10 cellular contexts compared by ENCODE assay signal in the genomic region with DNA sequence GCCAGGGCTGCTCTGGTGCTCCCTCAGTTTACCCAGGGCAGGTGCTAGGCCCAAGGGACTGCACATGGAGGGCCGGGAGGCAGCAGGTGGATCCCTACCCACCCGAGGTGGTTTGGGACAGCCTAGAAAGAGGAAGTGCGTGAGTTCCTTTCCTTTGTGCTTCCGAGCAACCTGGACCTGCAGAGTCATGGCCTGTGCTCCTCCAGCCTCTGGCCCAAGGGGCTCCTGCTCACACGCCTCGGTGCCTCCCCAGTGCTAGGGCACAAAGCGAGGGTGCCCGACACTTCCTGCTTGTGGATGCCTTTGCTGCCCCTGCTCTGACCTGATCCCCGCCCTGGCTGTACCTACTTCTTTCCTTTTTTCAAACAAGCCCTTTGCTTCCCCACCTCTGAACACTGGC.
DNase-seq lines count a peak whose midpoint lies in the region; ATAC-seq, FAIRE-seq and TF ChIP-seq lines count a peak whose summit lies in the region.
"Had no signal": no experiment of that assay in that cellular context is flagged by ENCODE, and none has a peak within 500 bp of the region (broad histone marks: within the 10 kb centered on the region; RNA-seq: fewer than 3 reads in every experiment).

No MANE protein-coding gene starts in this region.

- H3K4me3 Mint-ChIP-seq in CD14-positive monocyte (peak overlapping the region; percentile 54 to 71), neural crest cell (no peak overlapping the region)

- peak overlapping the region; percentile 93 to 100 (median 99) for H3K27ac Mint-ChIP-seq in CD14-positive monocyte
- peak overlapping the region; percentile 81 for H3K27ac Mint-ChIP-seq in neural crest cell (ENCODE audit: unreplicated experiment)

- TF ChIP-seq RAD21 in GM12878 (IDR thresholded peaks at IDR 0.05; ENCODE audit: insufficient read depth, low read depth, low read length) = no peak

- SMC1A ChIA-PET in GM12878 (lab: Charles Lee; ENCODE audit: uncharacterized antibody, unreplicated experiment) = interaction anchor here (0.9 to 5.2 kb wide), 3 partner anchors 9 to 241 kb away, joined by 5 to 39 read pairs (median 21); partner anchors contain the start of gene RNU6ATAC

- WGBS in GM12878 (ENCODE audit: insufficient coverage, insufficient replicate concordance, low lambda C conversion rate, missing lambda C conversion rate) = 48% methylated on average over 9 of the region's 9 CpGs

- H4K20me1 ChIP-seq in Karpas-422 (ENCODE audit: insufficient read depth, low read depth, low read length) = no peaks in the 10 kb centered on the region
- no peaks in the 10 kb centered on the region for H4K20me1 ChIP-seq in GM12878 (ENCODE audit: control insufficient read depth, insufficient read depth)

- RAD21 ChIA-PET in GM12878 (lab: Charles Lee; ENCODE audit: unreplicated experiment) = interaction anchor here (0.7 to 2.7 kb wide), 3 partner anchors 9 to 88 kb away, joined by 5 to 23 read pairs (median 7); no protein-coding TSS in a partner anchor

- no peaks in the 10 kb centered on the region for H3K79me2 ChIP-seq in Karpas-422 (ENCODE audit: low read length)
- peaks cover 19% of the 10 kb centered on the region for H3K79me2 ChIP-seq in GM12878 (ENCODE audit: control insufficient read depth, insufficient read depth, low read length)

- TF ChIP-seq POLR2A in GM12878 (IDR thresholded peaks at IDR 0.05; ENCODE audit: low read depth, low read length) = no peak

- peaks cover 21 to 78% of the 10 kb centered on the region in 2 donors for H3K36me3 Mint-ChIP-seq in CD14-positive monocyte
- H3K36me3 Mint-ChIP-seq in neural crest cell (ENCODE audit: low read depth) = no peaks in the 10 kb centered on the region

- H3K9me3 ChIP-seq in Karpas-422 (ENCODE audit: low read length) (no peaks in the 10 kb centered on the region), GM12878 (replicated peaks; ENCODE audit: control insufficient read depth, insufficient read depth, low read length) (no peaks in the 10 kb centered on the region)
- H3K9me3 ChIP-seq: breast epithelium had no signal

- H3K4me1 ChIP-seq in Karpas-422 (ENCODE audit: low read length) (peaks cover 27% of the 10 kb centered on the region), GM12878 (ENCODE audit: control insufficient read depth, insufficient read depth, low read length) (peaks cover 53% of the 10 kb centered on the region)

- TF ChIP-seq CTCF in CD14-positive monocyte (IDR thresholded peaks at IDR 0.05) (no peak), GM12878 (IDR thresholded peaks at IDR 0.05 in 2 of 3, conservative IDR thresholded peaks at IDR 0.05 in 1 of 3; ENCODE audit: control insufficient read depth in 2 of 3, extremely low read depth in 1 of 3, insufficient read depth in 1 of 3, low read depth in 3 of 3, low read length in 3 of 3) (no peak), neural crest cell (conservative IDR thresholded peaks at IDR 0.05) (no peak), GM10248 (IDR thresholded peaks at IDR 0.05; ENCODE audit: control extremely low read depth, extremely low read depth, low read depth, missing control alignments) (no peak)

- H3K9ac ChIP-seq in Karpas-422 (ENCODE audit: low read length) (peak overlapping the region; percentile 29; the same call in 1 of the 2 replicates), GM12878 (ENCODE audit: control insufficient read depth, insufficient read depth, low read length) (peak overlapping the region; percentile 43; the same call in 1 of the 2 replicates)

- H2AFZ ChIP-seq in Karpas-422 (ENCODE audit: low read length) = no peak overlapping the region
- no peak overlapping the region; the same call in 1 of the 2 replicates for H2AFZ ChIP-seq in GM12878 (ENCODE audit: control insufficient read depth, low read depth, low read length)

- H3K27me3 ChIP-seq in Karpas-422 (ENCODE audit: low read length) = no peaks in the 10 kb centered on the region
- no peaks in the 10 kb centered on the region for H3K27me3 ChIP-seq in GM12878 (replicated peaks in 1 of 2; ENCODE audit: control insufficient read depth in 2 of 2, insufficient read depth in 2 of 2, low read length in 1 of 2)
- H3K27me3 ChIP-seq: breast epithelium had no signal

- no peaks in the 10 kb centered on the region for H3K9me2 ChIP-seq in Karpas-422 (replicated peaks; ENCODE audit: insufficient read depth, low read length)

- ATAC-seq in GM12878 (no peak), HG03108 (IDR thresholded peaks at IDR 0.05; ENCODE audit: unreplicated experiment) (no peak), HG02588 (IDR thresholded peaks at IDR 0.05; ENCODE audit: unreplicated experiment) (no peak)
- ATAC-seq: sciatic nerve had no signal

- CTCF ChIA-PET in GM12878 (lab: Yijun Ruan, JAX) (interaction anchor here (1.8 to 3.0 kb wide), 3 partner anchors 9 to 235 kb away, joined by 4 to 12 read pairs (median 9); no protein-coding TSS in a partner anchor), GM10248 (lab: Yijun Ruan, JAX) (interaction anchor here (2.4 kb wide), 2 partner anchors 10 to 13 kb away, joined by 8 to 17 read pairs; no protein-coding TSS in a partner anchor)

- FAIRE-seq in GM12878 (lab: Jason Lieb, UNC) = peak; percentile 65

- intact Hi-C loops in CD14-positive monocyte (cut with micrococcal nuclease) (loop anchor here (2.0 to 5.0 kb wide), 5 partner anchors 33 to 81 kb away; partner anchors contain the start of gene RXRA (in 1 of the 2)), GM12878 (cut with micrococcal nuclease; ENCODE audit: unreplicated experiment) (no loop called here)

- H3K9me3 Mint-ChIP-seq in CD14-positive monocyte (no peaks in the 10 kb centered on the region), neural crest cell (no peaks in the 10 kb centered on the region)

- H3K4me1 Mint-ChIP-seq in CD14-positive monocyte = peaks cover 92% of the 10 kb centered on the region
- H3K4me1 Mint-ChIP-seq in neural crest cell = peaks cover 21% of the 10 kb centered on the region

- H3K27ac ChIP-seq in Karpas-422 (ENCODE audit: low read length) = no peak overlapping the region
- peak overlapping the region; percentile 63 for H3K27ac ChIP-seq in GM12878 (ENCODE audit: control insufficient read depth, insufficient read depth)

- DNase-seq in CD14-positive monocyte (ENCODE audit: low spot score) (peak; percentile 75), Karpas-422 (peak; percentile 63), GM12878 (ENCODE audit: low read depth, low spot score) (no peak), neural crest cell (ENCODE audit: low read depth, low spot score) (no peak), inferior parietal cortex (ENCODE audit: extremely low spot score) (no peak), GM10248 (ENCODE audit: extremely low spot score) (no peak)

- no peaks in the 10 kb centered on the region for H3K36me3 ChIP-seq in Karpas-422 (ENCODE audit: insufficient read depth, low read length)
- peaks cover 8 to 12% of the 10 kb centered on the region in 2 experiments; a peak in 3 of 4 replicates for H3K36me3 ChIP-seq in GM12878 (ENCODE audit: control insufficient read depth in 2 of 2, insufficient read depth in 2 of 2, low read length in 1 of 2)
- H3K36me3 ChIP-seq: breast epithelium had no signal

- no TSS peak for BruUV-seq in GM12878 (replicated peaks; lab: Mats Ljungman, UMichigan)

- in situ Hi-C loops in GM12878 (cut with MboI) = no loop called here

- TF ChIP-seq EP300 in GM12878 (IDR thresholded peaks at IDR 0.05; ENCODE audit: borderline replicate concordance in 1 of 2, control insufficient read depth in 1 of 2, low read depth in 2 of 2, low read length in 2 of 2) = no peak

- H3K4me3 ChIP-seq in Karpas-422 (ENCODE audit: low read length) (no peak overlapping the region), GM12878 (no peak overlapping the region)
- H3K4me3 ChIP-seq: breast epithelium had no signal

- peak overlapping the region; percentile 53 for H3K4me2 ChIP-seq in Karpas-422 (ENCODE audit: low read depth, low read length, poor library complexity, severe bottlenecking)
- H3K4me2 ChIP-seq in GM12878 (ENCODE audit: control insufficient read depth, insufficient read depth) = peak overlapping the region; percentile 3

- POLR2A ChIA-PET in GM12878 (lab: Charles Lee) (interaction anchor here (5.8 kb wide), 1 partner anchor 12 kb away, joined by 88 read pairs; no protein-coding TSS in a partner anchor), GM10248 (lab: Yijun Ruan, JAX) (no interaction called here)

- H3K27me3 Mint-ChIP-seq in CD14-positive monocyte (ENCODE audit: low read depth in 3 of 3) (no peaks in the 10 kb centered on the region), neural crest cell (ENCODE audit: low read depth) (no peaks in the 10 kb centered on the region)

TF ChIP-seq in GM12878, 131 proteins besides CTCF, POLR2A, EP300 and RAD21 (continues in another document):
- TF ChIP-seq KLF5 (IDR thresholded peaks at IDR 0.05; ENCODE audit: partially characterized antibody) (no peak), CHD1 (IDR thresholded peaks at IDR 0.05; ENCODE audit: low read depth, low read length) (no peak), CREM (IDR thresholded peaks at IDR 0.05; ENCODE audit: low read depth) (no peak), BCL3 (IDR thresholded peaks at IDR 0.05; ENCODE audit: borderline replicate concordance, insufficient read depth, low read depth, low read length, poor library complexity, severe bottlenecking) (no peak), IRF5 (IDR thresholded peaks at IDR 0.05; ENCODE audit: borderline replicate concordance) (no peak), FOS (IDR thresholded peaks at IDR 0.05; ENCODE audit: borderline replicate concordance, extremely low read depth, insufficient read length) (no peak), PAX5 (IDR thresholded peaks at IDR 0.05; ENCODE audit: borderline replicate concordance, low read depth, low read length) (0 out of 2 replicates have a peak, but pooled peaks have one; percentile 25)

Comparison
In these comparisons a context has a peak if more than half of its experiments do, and no peak if none do; other contexts are left out.
1. DNase-seq: peak in CD14-positive monocyte (single experiment) and Karpas-422 (single experiment); none in GM12878 (single experiment), neural crest cell (single experiment), inferior parietal cortex (single experiment) and GM10248 (single experiment).